ENCODE assay signal across 5 cellular contexts in genomic region chr4:60729764-60730163, GRCh38.
A peak's percentile ranks its signal among the peaks of the same experiment; 100 is the strongest.
DNase-seq lines count a peak whose midpoint lies in the region; ATAC-seq, FAIRE-seq and TF ChIP-seq lines count a peak whose summit lies in the region.
"Not testable (repeated sequence)": the region's sequence is repeated elsewhere in the genome, so short reads cannot be mapped to it uniquely, and the experiment has no call there.

No MANE protein-coding gene starts in this region.

- in situ Hi-C loops in IMR-90 (cut with MboI; ENCODE audit: low sequenced_read_pairs); mammary epithelial cell (cut with MboI; ENCODE audit: low sequenced_read_pairs in 2 of 2): not testable (repeated sequence)

- H2AK5ac ChIP-seq in IMR-90 (ENCODE audit: low read depth, low read length) = not testable (repeated sequence)

- not testable (repeated sequence) for H3K9me3 ChIP-seq in IMR-90 (ENCODE audit: control insufficient read depth, insufficient read depth, low read length); astrocyte (ENCODE audit: insufficient read depth, low read depth, low read length); mammary epithelial cell (replicated peaks; ENCODE audit: insufficient read depth, low read length)

- not testable (repeated sequence) for FAIRE-seq in astrocyte (lab: Jason Lieb, UNC)

- peak overlapping the region; percentile 49 for H2BK5ac ChIP-seq in IMR-90 (ENCODE audit: low read depth, low read length, poor library complexity, severe bottlenecking)

- BruUV-seq in IMR-90 (replicated peaks; lab: Mats Ljungman, UMichigan); mammary epithelial cell (replicated peaks; lab: Mats Ljungman, UMichigan): not testable (repeated sequence)

- H2BK120ac ChIP-seq in IMR-90 (ENCODE audit: low read depth, low read length) = 0 out of 2 replicates have a peak overlapping the region, but pooled peaks have one; percentile 16

- H3K9me1 ChIP-seq in IMR-90 (ENCODE audit: insufficient read depth, low read length) = not testable (repeated sequence)

- H3K79me1 ChIP-seq in IMR-90 (ENCODE audit: low read depth in 1 of 2, low read length in 2 of 2) = not testable (repeated sequence)

- not testable (repeated sequence) for H3K18ac ChIP-seq in IMR-90 (ENCODE audit: low read depth, low read length)

- not testable (repeated sequence) for H2AFZ ChIP-seq in ACC112 (ENCODE audit: low read length, unreplicated experiment); IMR-90 (replicated peaks; ENCODE audit: low read length, poor library complexity); astrocyte (ENCODE audit: low read depth, low read length); mammary epithelial cell (ENCODE audit: low read depth, low read length)

- H4K20me1 ChIP-seq in IMR-90 (ENCODE audit: insufficient read depth, low read length); astrocyte (ENCODE audit: insufficient read depth, low read length); mammary epithelial cell (ENCODE audit: insufficient read depth, low read length): not testable (repeated sequence)

- H3K4me3 ChIP-seq in ACC112 (ENCODE audit: low read depth, low read length); IMR-90 (ENCODE audit: insufficient read depth, low read depth, low read length); astrocyte (ENCODE audit: insufficient read depth, low read depth, low read length); mammary epithelial cell (replicated peaks in 1 of 3; ENCODE audit: insufficient read depth in 1 of 3, low read depth in 2 of 3, low read length in 3 of 3): not testable (repeated sequence)

- not testable (repeated sequence) for TF ChIP-seq CTCF in IMR-90 (conservative IDR thresholded peaks at IDR 0.05; ENCODE audit: low read depth, low read length); WTC11 (IDR thresholded peaks at IDR 0.05); astrocyte (IDR thresholded peaks at IDR 0.05; ENCODE audit: insufficient read depth, low read depth, low read length); mammary epithelial cell (conservative IDR thresholded peaks at IDR 0.05 in 1 of 2, IDR thresholded peaks at IDR 0.05 in 1 of 2; ENCODE audit: extremely low read depth in 1 of 2, insufficient read depth in 1 of 2, low read depth in 1 of 2, low read length in 2 of 2)

- not testable (repeated sequence) for H3K79me2 ChIP-seq in ACC112 (ENCODE audit: control insufficient read depth, insufficient read depth, low read length, unreplicated experiment); astrocyte (ENCODE audit: insufficient read depth, low read length); mammary epithelial cell (ENCODE audit: insufficient read depth, low read length)

- H3K36me3 Mint-ChIP-seq in WTC11; astrocyte (ENCODE audit: low read depth, unreplicated experiment): not testable (repeated sequence)

- H3K14ac ChIP-seq in IMR-90 (replicated peaks; ENCODE audit: low read depth, low read length) = not testable (repeated sequence)

- not testable (repeated sequence) for H3K36me3 ChIP-seq in ACC112 (ENCODE audit: insufficient read depth, low read length); IMR-90 (ENCODE audit: control insufficient read depth, insufficient read depth, low read length); astrocyte (ENCODE audit: insufficient read depth, low read length); mammary epithelial cell (ENCODE audit: insufficient read depth, low read length)

- H4K8ac ChIP-seq in IMR-90 (ENCODE audit: low read depth in 2 of 2, low read length in 2 of 2) = not testable (repeated sequence)

- no CpG with 5 or more reads among the region's 3 CpGs for WGBS in IMR-90 (ENCODE audit: extremely low coverage in 2 of 2, insufficient read length in 1 of 2), 2 experiments
- WGBS in mammary epithelial cell (ENCODE audit: low coverage, missing lambda C conversion rate) = 87% methylated on average over 3 of the region's 3 CpGs

- not testable (repeated sequence) for H3K56ac ChIP-seq in IMR-90 (ENCODE audit: extremely low read depth, insufficient read depth, low read length)

- CTCF ChIA-PET in IMR-90 (lab: Yijun Ruan, JAX); WTC11 (lab: Charles Lee); mammary epithelial cell (lab: Charles Lee; ENCODE audit: low non-redundant PET): not testable (repeated sequence)

- H2BK20ac ChIP-seq in IMR-90 (ENCODE audit: low read depth, low read length) = not testable (repeated sequence)

- peaks cover 19% of the 10 kb centered on the region for H3K4me1 ChIP-seq in ACC112 (ENCODE audit: control insufficient read depth, insufficient read depth, low read length, unreplicated experiment)
- not testable (repeated sequence) for H3K4me1 ChIP-seq in IMR-90 (ENCODE audit: control insufficient read depth, insufficient read depth, low read length); astrocyte (ENCODE audit: insufficient read depth, low read length)
- H3K4me1 ChIP-seq in mammary epithelial cell (ENCODE audit: insufficient read depth, low read length) = peaks cover 11% of the 10 kb centered on the region

- not testable (repeated sequence) for H3K9ac ChIP-seq in IMR-90 (ENCODE audit: low read depth, low read length); astrocyte (ENCODE audit: low read length); mammary epithelial cell (ENCODE audit: insufficient read depth, low read length)

- intact Hi-C loops in IMR-90 (cut with micrococcal nuclease); mammary epithelial cell (cut with micrococcal nuclease): not testable (repeated sequence)

- TF ChIP-seq POLR2A in IMR-90 (IDR thresholded peaks at IDR 0.05; ENCODE audit: low read depth, low read length) = not testable (repeated sequence)

- H3K23ac ChIP-seq in IMR-90 (ENCODE audit: low read depth, low read length) = not testable (repeated sequence)

- H3K27ac ChIP-seq in ACC112 (ENCODE audit: low read depth, low read length) = peak overlapping the region; percentile 36
- H3K27ac ChIP-seq in IMR-90 (ENCODE audit: insufficient read depth, low read length); mammary epithelial cell (ENCODE audit: insufficient read depth, low read depth, low read length): not testable (repeated sequence)
- H3K27ac ChIP-seq in astrocyte (ENCODE audit: low read depth, low read length) = peak overlapping the region; percentile 22

- not testable (repeated sequence) for ATAC-seq in IMR-90 (ENCODE audit: low read depth); WTC11

- not testable (repeated sequence) for H3K27ac Mint-ChIP-seq in WTC11; astrocyte (ENCODE audit: unreplicated experiment)

- not testable (repeated sequence) for H3K4me2 ChIP-seq in IMR-90 (ENCODE audit: low read depth, low read length)
- peak overlapping the region; percentile 10 for H3K4me2 ChIP-seq in astrocyte (ENCODE audit: low read length)
- H3K4me2 ChIP-seq in mammary epithelial cell (ENCODE audit: insufficient read depth, low read depth, low read length) = peak overlapping the region; percentile 10

- not testable (repeated sequence) for H3K4ac ChIP-seq in IMR-90 (ENCODE audit: low read depth, low read length)

- H4K91ac ChIP-seq in IMR-90 (ENCODE audit: insufficient read depth, low read depth, low read length) = not testable (repeated sequence)

- H2BK15ac ChIP-seq in IMR-90 (ENCODE audit: low read depth, low read length) = not testable (repeated sequence)

- H3K4me1 Mint-ChIP-seq in WTC11 = not testable (repeated sequence)
- peaks cover 16% of the 10 kb centered on the region for H3K4me1 Mint-ChIP-seq in astrocyte (ENCODE audit: low read depth, unreplicated experiment)

- H3K27me3 Mint-ChIP-seq in WTC11 (ENCODE audit: low read depth); astrocyte (ENCODE audit: low read depth, unreplicated experiment): not testable (repeated sequence)

- not testable (repeated sequence) for H2AK9ac ChIP-seq in IMR-90 (replicated peaks; ENCODE audit: low read depth, low read length, poor library complexity)

- TF ChIP-seq RAD21 in IMR-90 (IDR thresholded peaks at IDR 0.05; ENCODE audit: low read length) = not testable (repeated sequence)

- H3K4me3 Mint-ChIP-seq in WTC11; astrocyte (ENCODE audit: unreplicated experiment): not testable (repeated sequence)

- not testable (repeated sequence) for H3K9me3 Mint-ChIP-seq in WTC11; astrocyte (ENCODE audit: unreplicated experiment)

- not testable (repeated sequence) for H4K5ac ChIP-seq in IMR-90 (ENCODE audit: low read depth, low read length)

- not testable (repeated sequence) for DNase-seq in IMR-90; WTC11 (ENCODE audit: low spot score); astrocyte (ENCODE audit: low read depth); mammary epithelial cell

- not testable (repeated sequence) for H3K27me3 ChIP-seq in ACC112 (ENCODE audit: insufficient read depth, low read length); IMR-90 (ENCODE audit: control insufficient read depth, insufficient read depth, low read length); astrocyte (ENCODE audit: insufficient read depth, low read length); mammary epithelial cell (ENCODE audit: insufficient read depth, low read length)

- dilution Hi-C loops in IMR-90 (cut with HindIII; ENCODE audit: low sequenced_read_pairs, unreplicated experiment); mammary epithelial cell (cut with HindIII; ENCODE audit: low sequenced_read_pairs): not testable (repeated sequence)

- POLR2A ChIA-PET in IMR-90 (lab: Charles Lee; ENCODE audit: unreplicated experiment); WTC11 (lab: Charles Lee): not testable (repeated sequence)

TF ChIP-seq in WTC11, 78 proteins besides CTCF, POLR2A, EP300 and RAD21:
- peak; percentile 93 for TF ChIP-seq HMGA2 (CRISPR knock-in tag; IDR thresholded peaks at IDR 0.05)
